ENCODE assay signal across 25 cellular contexts in genomic region chr10:118722694-118723093, GRCh38. TPM values are rescaled to one million over a fixed set of nuclear protein-coding genes. Genes with fewer than 3 reads are reported as not detected.
DNase-seq lines count a peak whose midpoint lies in the region; ATAC-seq and TF ChIP-seq lines count a peak whose summit lies in the region.
"Had no signal": no experiment of that assay in that cellular context is flagged by ENCODE, and none has a peak within 500 bp of the region (broad histone marks: within the 10 kb centered on the region; RNA-seq: fewer than 3 reads in every experiment).

No MANE protein-coding gene starts in this region.

- peaks cover 16 to 31% of the 10 kb centered on the region in 2 experiments for H3K4me1 ChIP-seq in neutrophil (ENCODE audit: control insufficient read depth in 1 of 2, insufficient read depth in 1 of 2, low read depth in 1 of 2, low read length in 1 of 2)

- no peaks in the 10 kb centered on the region for H3K9me3 Mint-ChIP-seq in IgD-negative memory B cell
- H3K9me3 Mint-ChIP-seq in effector memory CD8-positive, alpha-beta T cell, result no peaks in the 10 kb centered on the region
- H3K9me3 Mint-ChIP-seq: CD4-positive, CD25-positive, alpha-beta regulatory T cell had no signal

- DNase-seq in DMS53 (lab: John Stamatoyannopoulos, UW) (peak; percentile 20), DMS53 treated with DMSO at 0.1 percent for 48 hours (lab: John Stamatoyannopoulos, UW; ENCODE audit: unreplicated experiment) (no peak), AML-193 (lab: John Stamatoyannopoulos, UW) (no peak)
- no peak for DNase-seq in effector memory CD8-positive, alpha-beta T cell
- DNase-seq: activated CD4-positive, alpha-beta T cell treated with anti-CD3 and anti-CD28 coated beads for 48 hours; anterior cingulate cortex; CD4-positive, CD25-positive, alpha-beta regulatory T cell; hypothalamus; KG1; MG63; NCI-H1930; NCI-H524; SHP77; sigmoid colon; stimulated activated CD4-positive, alpha-beta T cell treated with anti-CD3 and anti-CD28 coated beads, Interleukin-4, amount 100 ng/mL, for 24 hours; trophoblast cell had no signal

- H3K36me3 Mint-ChIP-seq in IgD-negative memory B cell, result peaks cover 3% of the 10 kb centered on the region
- H3K36me3 Mint-ChIP-seq in effector memory CD8-positive, alpha-beta T cell (ENCODE audit: insufficient read depth), result no peaks in the 10 kb centered on the region

- no peak for TF ChIP-seq CTCF in neutrophil (IDR thresholded peaks at IDR 0.05)

- no peaks in the 10 kb centered on the region for H3K27me3 ChIP-seq in neutrophil
- H3K27me3 ChIP-seq: gastroesophageal sphincter, MG63, sigmoid colon had no signal

- H3K4me1 Mint-ChIP-seq in IgD-negative memory B cell, result peaks cover 7 to 21% (median 8%) of the 10 kb centered on the region in 3 donors
- H3K4me1 Mint-ChIP-seq in effector memory CD8-positive, alpha-beta T cell (ENCODE audit: low read depth in 2 of 2), result peaks cover 5 to 8% of the 10 kb centered on the region in 2 donors

- no peak for ATAC-seq in effector memory CD8-positive, alpha-beta T cell (replicated peaks)
- ATAC-seq in GM18867 (IDR thresholded peaks at IDR 0.05; ENCODE audit: unreplicated experiment), result no peak
- no peak for ATAC-seq in GM19328 (IDR thresholded peaks at IDR 0.05; ENCODE audit: unreplicated experiment)
- ATAC-seq: gastroesophageal sphincter, left lobe of liver had no signal

- H3K4me3 Mint-ChIP-seq in IgD-negative memory B cell, result no peak overlapping the region
- no peak overlapping the region for H3K4me3 Mint-ChIP-seq in effector memory CD8-positive, alpha-beta T cell
- H3K4me3 Mint-ChIP-seq: activated naive CD8-positive, alpha-beta T cell; CD4-positive, CD25-positive, alpha-beta regulatory T cell had no signal

- H3K27ac Mint-ChIP-seq in IgD-negative memory B cell, result peak overlapping the region in 2 of 3 donors; percentile 5 to 48
- peak overlapping the region; percentile 46 to 49 for H3K27ac Mint-ChIP-seq in effector memory CD8-positive, alpha-beta T cell
- H3K27ac Mint-ChIP-seq: activated naive CD8-positive, alpha-beta T cell; progenitor cell of endocrine pancreas had no signal

- no peak overlapping the region for H3K4me3 ChIP-seq in neutrophil (ENCODE audit: low read depth in 1 of 2, low read length in 1 of 2)
- H3K4me3 ChIP-seq: gastroesophageal sphincter, MG63, sigmoid colon had no signal

- H3K27ac ChIP-seq in neutrophil, result peak overlapping the region; percentile 69
- H3K27ac ChIP-seq: 22Rv1, gastroesophageal sphincter, sigmoid colon had no signal

- H3K27me3 Mint-ChIP-seq in IgD-negative memory B cell, result no peaks in the 10 kb centered on the region
- H3K27me3 Mint-ChIP-seq in effector memory CD8-positive, alpha-beta T cell, result no peaks in the 10 kb centered on the region
- H3K27me3 Mint-ChIP-seq: activated naive CD8-positive, alpha-beta T cell; CD4-positive, CD25-positive, alpha-beta regulatory T cell; progenitor cell of endocrine pancreas had no signal

- no peaks in the 10 kb centered on the region for H3K9me3 ChIP-seq in neutrophil
- H3K9me3 ChIP-seq: gastroesophageal sphincter, MG63, sigmoid colon had no signal

- peaks cover 9% of the 10 kb centered on the region for H3K36me3 ChIP-seq in neutrophil
- H3K36me3 ChIP-seq: MG63, sigmoid colon had no signal

RNA-seq across cellular contexts. Expression of gene CACUL1, which starts 32.1 kb away (rescaled TPM):
- 23.9 TPM for polyA plus RNA-seq in IgD-negative memory B cell
